ENCODE assay signal across 21 cellular contexts in genomic region chr11:111088872-111089271, GRCh38.
"Had no signal": no experiment of that assay in that cellular context is flagged by ENCODE, and none has a peak within 500 bp of the region (broad histone marks: within the 10 kb centered on the region; RNA-seq: fewer than 3 reads in every experiment).

No MANE protein-coding gene starts in this region.

- DNase-seq: Kasumi-1; MM.1S; NCI-H1092 treated with DMSO at 0.1 percent for 48 hours; NCI-H1436; NCI-H187; NCI-H2029; NCI-H2081 treated with DMSO at 0.1 percent for 48 hours; NCI-H2227 treated with DMSO at 0.1 percent for 48 hours; NCI-H524; NCI-H526 treated with DMSO at 0.1 percent for 48 hours; NCI-H748 treated with DMSO at 0.1 percent for 48 hours; NK-92 treated with Interleukin-12 subunit alpha and Interleukin-12 subunit beta, amount 100 ng/mL, for 24 hours; OCI-M1; PC-9; Peyer's patch; SHP77 treated with DMSO at 0.1 percent for 48 hours; SJCRH30; SW 1271; T-cell had no signal

- ATAC-seq: K562, Right ventricle myocardium inferior, T-cell had no signal
